1 cellular context compared by ENCODE assay signal in genomic region chr18:54802686-54803395, GRCh38.
TF ChIP-seq lines count a peak whose summit lies in the region.

No MANE protein-coding gene starts in this region.

TF ChIP-seq in HepG2, 621 proteins besides CTCF, POLR2A, EP300 and RAD21:
- TF ChIP-seq NR2C2 (CRISPR knock-in tag; IDR thresholded peaks at IDR 0.05; ENCODE audit: borderline replicate concordance): no peak
- no peak for TF ChIP-seq ARNT2 (CRISPR knock-in tag; IDR thresholded peaks at IDR 0.05; ENCODE audit: low read depth)
- TF ChIP-seq RORA (CRISPR knock-in tag; IDR thresholded peaks at IDR 0.05): no peak
- TF ChIP-seq MAFK (conservative IDR thresholded peaks at IDR 0.05 in 1 of 2, IDR thresholded peaks at IDR 0.05 in 1 of 2; ENCODE audit: low read length in 2 of 2): peak in 1 of 2 experiments; percentile 39; a peak in 1 of 4 replicates
- TF ChIP-seq MAFF (IDR thresholded peaks at IDR 0.05; ENCODE audit: low read depth, low read length): peak; percentile 25; the same call in 1 of the 2 replicates
